1 cellular context compared by ENCODE assay signal in the genomic region with DNA sequence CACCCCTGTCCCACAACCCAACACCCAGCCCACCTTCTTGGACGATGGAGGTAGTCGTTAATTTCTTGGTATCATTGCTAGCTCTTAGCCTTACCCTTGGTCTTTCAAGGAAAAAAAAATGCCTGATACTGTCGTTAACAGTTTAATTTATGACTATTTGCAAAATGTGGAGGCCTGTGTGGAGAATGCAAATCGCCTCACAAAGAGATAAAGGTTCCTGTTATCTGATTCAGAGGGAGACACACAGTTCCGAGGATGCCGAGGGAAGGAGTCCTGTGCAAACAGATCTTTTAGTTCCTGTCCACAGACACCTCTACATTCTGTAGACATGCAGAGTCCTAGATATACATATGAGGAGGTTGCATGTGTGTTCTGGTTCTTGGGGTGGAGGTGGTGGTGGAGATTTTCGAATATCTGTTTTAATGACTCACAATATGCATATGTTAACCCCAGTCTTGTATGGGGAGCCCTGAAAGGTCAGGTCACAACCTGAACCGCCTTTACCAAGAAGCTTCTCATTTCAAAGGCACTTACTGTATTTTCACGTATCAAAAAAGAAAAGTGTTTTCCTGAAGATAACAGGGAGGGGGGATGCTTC.
TF ChIP-seq lines count a peak whose summit lies in the region.

No MANE protein-coding gene starts in this region.

TF ChIP-seq in IMR-90, 13 proteins besides CTCF, POLR2A, EP300 and RAD21 (continued from another document):
- TF ChIP-seq, protein P1, sequence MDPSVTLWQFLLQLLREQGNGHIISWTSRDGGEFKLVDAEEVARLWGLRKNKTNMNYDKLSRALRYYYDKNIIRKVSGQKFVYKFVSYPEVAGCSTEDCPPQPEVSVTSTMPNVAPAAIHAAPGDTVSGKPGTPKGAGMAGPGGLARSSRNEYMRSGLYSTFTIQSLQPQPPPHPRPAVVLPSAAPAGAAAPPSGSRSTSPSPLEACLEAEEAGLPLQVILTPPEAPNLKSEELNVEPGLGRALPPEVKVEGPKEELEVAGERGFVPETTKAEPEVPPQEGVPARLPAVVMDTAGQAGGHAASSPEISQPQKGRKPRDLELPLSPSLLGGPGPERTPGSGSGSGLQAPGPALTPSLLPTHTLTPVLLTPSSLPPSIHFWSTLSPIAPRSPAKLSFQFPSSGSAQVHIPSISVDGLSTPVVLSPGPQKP (IDR thresholded peaks at IDR 0.05; ENCODE audit: borderline replicate concordance, low read depth, low read length): no peak
